In genomic region chr1:28136636-28137613, GRCh38 we compare ENCODE assay signal across 19 cellular contexts. TPM values are rescaled to one million over a fixed set of nuclear protein-coding genes. Genes with fewer than 3 reads are reported as not detected.
DNase-seq lines count a peak whose midpoint lies in the region; ATAC-seq, FAIRE-seq and TF ChIP-seq lines count a peak whose summit lies in the region.
"Had no signal": no experiment of that assay in that cellular context is flagged by ENCODE, and none has a peak within 500 bp of the region (broad histone marks: within the 10 kb centered on the region; RNA-seq: fewer than 3 reads in every experiment).

No MANE protein-coding gene starts in this region.

- H3K9me3 ChIP-seq in SK-N-SH: no peaks in the 10 kb centered on the region
- H3K9me3 ChIP-seq in OCI-LY1 (ENCODE audit: low read length): peaks cover 6% of the 10 kb centered on the region; the same call in 1 of the 2 replicates
- no peaks in the 10 kb centered on the region for H3K9me3 ChIP-seq in vagina

- H3F3A ChIP-seq in SK-N-SH (replicated peaks; ENCODE audit: insufficient read depth): no peaks in the 10 kb centered on the region
- no peaks in the 10 kb centered on the region for H3F3A ChIP-seq in OCI-LY1 (ENCODE audit: insufficient read depth, low read length)

- TF ChIP-seq RAD21 in SK-N-SH (IDR thresholded peaks at IDR 0.05; ENCODE audit: low read length): no peak

- no peak for TF ChIP-seq POLR2A in vagina (IDR thresholded peaks at IDR 0.05)

- H3K36me3 ChIP-seq in SK-N-SH (replicated peaks in 1 of 2; ENCODE audit: control insufficient read depth in 1 of 2, insufficient read depth in 2 of 2, low read length in 1 of 2): no peaks in the 10 kb centered on the region
- H3K36me3 ChIP-seq in OCI-LY1 (ENCODE audit: insufficient read depth, low read length): peaks cover 5% of the 10 kb centered on the region; the same call in 1 of the 2 replicates
- no peaks in the 10 kb centered on the region for H3K36me3 ChIP-seq in vagina
- H3K36me3 ChIP-seq in H7 (replicated peaks; ENCODE audit: control insufficient read depth, insufficient read depth, low read length): no peaks in the 10 kb centered on the region
- H3K36me3 ChIP-seq: cardiac muscle cell had no signal

- H3K4me3 ChIP-seq in SK-N-SH (ENCODE audit: low read depth in 2 of 2, low read length in 1 of 2) (no peak overlapping the region), OCI-LY1 (ENCODE audit: low read depth, low read length, poor library complexity, severe bottlenecking) (no peak overlapping the region), vagina (no peak overlapping the region), H7 (ENCODE audit: insufficient read depth, low read depth, low read length) (no peak overlapping the region)
- H3K4me3 ChIP-seq: cardiac muscle cell had no signal

- H3K4me1 ChIP-seq in SK-N-SH (ENCODE audit: control insufficient read depth in 1 of 2, insufficient read depth in 2 of 2, low read depth in 1 of 2, low read length in 1 of 2): no peaks in the 10 kb centered on the region
- H3K4me1 ChIP-seq in OCI-LY1 (ENCODE audit: insufficient read depth, low read length, severe bottlenecking): peaks cover 39% of the 10 kb centered on the region
- H3K4me1 ChIP-seq in vagina: no peaks in the 10 kb centered on the region

- no peak for TF ChIP-seq EP300 in SK-N-SH (IDR thresholded peaks at IDR 0.05; ENCODE audit: borderline replicate concordance in 1 of 2, low read depth in 1 of 2, low read length in 1 of 2)

- H3K27ac ChIP-seq in SK-N-SH (ENCODE audit: low read depth in 2 of 2, low read length in 1 of 2) (no peak overlapping the region), OCI-LY1 (ENCODE audit: low read depth, low read length, poor library complexity, severe bottlenecking) (peak overlapping the region; percentile 1), vagina (no peak overlapping the region)
- H3K27ac ChIP-seq: cardiac muscle cell had no signal

- DNase-seq in SK-N-SH (no peak), renal cortical epithelial cell (ENCODE audit: low read depth) (peak; percentile 65), vagina (ENCODE audit: extremely low spot score in 2 of 2) (no peak), H7 (no peak), GM13977 (ENCODE audit: low spot score) (no peak)
- DNase-seq: 8988T; activated CD4-positive, alpha-beta T cell treated with anti-CD3 and anti-CD28 coated beads for 4 hours; activated naive CD8-positive, alpha-beta T cell treated with anti-CD3 and anti-CD28 coated beads for 36 hours; activated T-cell treated with anti-CD3 and anti-CD28 coated beads, Interleukin-2, amount 50 U/mL, for 4 hours; endodermal cell; NCI-H2081; NCI-H748 treated with DMSO at 0.1 percent for 48 hours; posterior cingulate gyrus; RPMI8226; T-helper 2 cell had no signal

- in situ Hi-C loops in GM13977 (cut with MboI; ENCODE audit: low pct_unique_long_range_greater_than_20kb, low sequenced_read_pairs, unreplicated experiment): no loop called here

- no peak overlapping the region for H3K4me2 ChIP-seq in SK-N-SH
- H3K4me2 ChIP-seq in OCI-LY1 (ENCODE audit: low read length): no peak overlapping the region

- ATAC-seq in SK-N-SH treated with all-trans-retinoic acid at 6 μM for 48 hours: no peak
- ATAC-seq: activated T-cell treated with anti-CD3 and anti-CD28 coated beads, Interleukin-2, amount 50 U/mL, for 4 hours had no signal

- H4K20me1 ChIP-seq in SK-N-SH (ENCODE audit: insufficient read depth) (no peaks in the 10 kb centered on the region), OCI-LY1 (ENCODE audit: insufficient read depth, low read length) (no peaks in the 10 kb centered on the region)

- 68% methylated on average over 9 of the region's 9 CpGs for WGBS in SK-N-SH (ENCODE audit: low lambda C conversion rate)

- no peak for TF ChIP-seq CTCF in SK-N-SH (IDR thresholded peaks at IDR 0.05)
- TF ChIP-seq CTCF in OCI-LY1 (IDR thresholded peaks at IDR 0.05; ENCODE audit: low read length): no peak
- no peak for TF ChIP-seq CTCF in vagina (IDR thresholded peaks at IDR 0.05)
- no peak for TF ChIP-seq CTCF in GM13977 (IDR thresholded peaks at IDR 0.05; ENCODE audit: extremely low read depth, insufficient read depth, missing control alignments)

- H3K9me2 ChIP-seq in SK-N-SH (no peaks in the 10 kb centered on the region), OCI-LY1 (ENCODE audit: low read depth, low read length) (no peaks in the 10 kb centered on the region)

- POLR2A ChIA-PET in SK-N-SH (lab: Yijun Ruan, JAX): interaction anchor here (0.6 kb wide), 1 partner anchor 115 kb away, joined by 3 read pairs; no protein-coding TSS in a partner anchor

- intact Hi-C loops in vagina (cut with DNase I): no loop called here

- peak; percentile 74 for FAIRE-seq in endometrium (lab: Jason Lieb, UNC)

- CTCF ChIA-PET in SK-N-SH (lab: Yijun Ruan, JAX): interaction anchor here (0.5 to 1.9 kb wide), 3 partner anchors 19 to 72 kb away, joined by 3 to 7 read pairs (median 3); no protein-coding TSS in a partner anchor

- peak overlapping the region; percentile 82; the same call in 1 of the 2 replicates for H2AFZ ChIP-seq in SK-N-SH (ENCODE audit: low read depth)
- H2AFZ ChIP-seq in OCI-LY1 (ENCODE audit: low read length): no peak overlapping the region; the same call in 1 of the 2 replicates

- H3K9ac ChIP-seq in SK-N-SH (no peak overlapping the region), OCI-LY1 (ENCODE audit: low read length) (no peak overlapping the region)

- H3K27me3 ChIP-seq in SK-N-SH (ENCODE audit: insufficient read depth) (no peaks in the 10 kb centered on the region), OCI-LY1 (ENCODE audit: insufficient read depth, low read length) (no peaks in the 10 kb centered on the region), vagina (no peaks in the 10 kb centered on the region), H7 (ENCODE audit: control insufficient read depth, insufficient read depth, low read length) (no peaks in the 10 kb centered on the region)
- H3K27me3 ChIP-seq: cardiac muscle cell had no signal

- H3K79me2 ChIP-seq in SK-N-SH (ENCODE audit: insufficient read depth) (no peaks in the 10 kb centered on the region), OCI-LY1 (ENCODE audit: insufficient read depth, low read length) (no peaks in the 10 kb centered on the region)

TF ChIP-seq in SK-N-SH, 30 proteins besides CTCF, POLR2A, EP300 and RAD21:
- TF ChIP-seq JUND (IDR thresholded peaks at IDR 0.05) (no peak), FOSL2 (IDR thresholded peaks at IDR 0.05; ENCODE audit: borderline replicate concordance, low read depth) (peak; percentile 21; the same call in 1 of the 2 replicates), SMC3 (IDR thresholded peaks at IDR 0.05; ENCODE audit: low read depth, low read length) (no peak)

TF ChIP-seq in SK-N-SH treated with all-trans-retinoic acid at 6 μM for 48 hours, 23 proteins besides CTCF, POLR2A, EP300 and RAD21 (continues in another document):
- no peak for TF ChIP-seq ZC3H10 (CRISPR knock-in tag; IDR thresholded peaks at IDR 0.05)
- TF ChIP-seq ESRRG (CRISPR knock-in tag; IDR thresholded peaks at IDR 0.05): no peak
- TF ChIP-seq ZFP3 (CRISPR knock-in tag; IDR thresholded peaks at IDR 0.05): no peak
- no peak for TF ChIP-seq ZNF565 (CRISPR knock-in tag; conservative IDR thresholded peaks at IDR 0.05; ENCODE audit: low read depth)
- TF ChIP-seq TSHZ2 (CRISPR knock-in tag; IDR thresholded peaks at IDR 0.05): no peak
- no peak for TF ChIP-seq SNAI2 (CRISPR knock-in tag; IDR thresholded peaks at IDR 0.05)
- TF ChIP-seq ARNTL (CRISPR knock-in tag; IDR thresholded peaks at IDR 0.05; ENCODE audit: borderline replicate concordance, low read depth): no peak
- no peak for TF ChIP-seq OSR1 (CRISPR knock-in tag; IDR thresholded peaks at IDR 0.05)
- no peak for TF ChIP-seq TCF4 (CRISPR knock-in tag; IDR thresholded peaks at IDR 0.05; ENCODE audit: borderline replicate concordance)

RNA-seq across cellular contexts. Expression of gene PTAFR, which starts 39.6 kb away (rescaled TPM):
- 0.05 and 0.06 TPM in 2 replicates for polyA plus RNA-seq in SK-N-SH (2012; rRNA removed)
- 0.03 and 0.04 TPM in 2 replicates for polyA plus RNA-seq in SK-N-SH (2012; cell fraction: cytosol; rRNA removed)
- polyA plus RNA-seq in SK-N-SH (2012; cell fraction: nucleus; rRNA removed): 0.06 and 0.08 TPM in 2 replicates
- total RNA-seq in renal cortical epithelial cell (2.5 and 14.2 TPM in 2 replicates), vagina (1.2 TPM)
- total RNA-seq in H7 (2014; rRNA removed; shearing (Covaris generic)): 0.55 and 0.81 TPM in 2 replicates
- polyA plus RNA-seq: cardiac muscle cell had no signal

RNA-seq across cellular contexts. Expression of gene EYA3, which starts 48.5 kb away (rescaled TPM):
- 6.5 and 9.8 TPM in 2 replicates for polyA plus RNA-seq in SK-N-SH (2012; rRNA removed)
- polyA plus RNA-seq in SK-N-SH (2012; cell fraction: cytosol; rRNA removed): 6.9 and 7.3 TPM in 2 replicates
- 11.6 and 19.5 TPM in 2 replicates for polyA plus RNA-seq in SK-N-SH (2012; cell fraction: nucleus; rRNA removed)
- total RNA-seq in renal cortical epithelial cell: 15.3 and 25.8 TPM in 2 replicates
- total RNA-seq in vagina: 16.0 TPM
- 26.6 and 38.3 TPM in 2 replicates for total RNA-seq in H7 (2014; rRNA removed; shearing (Covaris generic))
